Comparison of ENCODE assay signal across 8 cellular contexts in genomic region chr18:37393945-37394609, GRCh38.
DNase-seq lines count a peak whose midpoint lies in the region; ATAC-seq and TF ChIP-seq lines count a peak whose summit lies in the region.

No MANE protein-coding gene starts in this region.

- H2BK5ac ChIP-seq in neuronal stem cell (ENCODE audit: low read length), result no peak overlapping the region

- H3K4me1 Mint-ChIP-seq in WTC11, result peaks cover 23% of the 10 kb centered on the region

- no peaks in the 10 kb centered on the region for H3K79me1 ChIP-seq in neuronal stem cell (ENCODE audit: low read depth, low read length)

- H3K36me3 Mint-ChIP-seq in WTC11, result peaks cover 8% of the 10 kb centered on the region

- peak overlapping the region; percentile 1 for H2BK15ac ChIP-seq in neuronal stem cell (ENCODE audit: low read length)

- POLR2A ChIA-PET in WTC11 (lab: Charles Lee), result interaction anchor here (0.7 kb wide), 1 partner anchor 171 kb away, joined by 4 read pairs; no protein-coding TSS in a partner anchor

- peaks cover 7 to 14% of the 10 kb centered on the region in 2 donors for H3K4me1 ChIP-seq in neuronal stem cell (ENCODE audit: control insufficient read depth in 2 of 2, insufficient read depth in 1 of 2, low read depth in 1 of 2, low read length in 2 of 2)

- no peak overlapping the region for H4K91ac ChIP-seq in neuronal stem cell (ENCODE audit: low read depth, low read length, poor library complexity)

- no peak overlapping the region for H2BK12ac ChIP-seq in neuronal stem cell (ENCODE audit: low read length)

- H3K4me2 ChIP-seq in neuronal stem cell (ENCODE audit: insufficient read depth, low read length, poor library complexity, severe bottlenecking), result peak overlapping the region; percentile 84

- H3K9me3 ChIP-seq in neuronal stem cell (replicated peaks in 1 of 2; ENCODE audit: control insufficient read depth in 2 of 2, insufficient read depth in 1 of 2, low read depth in 1 of 2, low read length in 2 of 2), result peaks cover 5 to 9% of the 10 kb centered on the region in 2 donors

- TF ChIP-seq CTCF in WTC11 (IDR thresholded peaks at IDR 0.05), result no peak

- no peak overlapping the region for H3K14ac ChIP-seq in neuronal stem cell (ENCODE audit: low read length)

- peak overlapping the region; percentile 99 for H2AFZ ChIP-seq in neuronal stem cell (ENCODE audit: low read length)

- peak overlapping the region; percentile 49 to 75 for H3K4me3 ChIP-seq in neuronal stem cell (ENCODE audit: low read length in 2 of 2)

- no peak overlapping the region for H3K27ac ChIP-seq in neuronal stem cell (replicated peaks; ENCODE audit: low read length)

- CTCF ChIA-PET in WTC11 (lab: Charles Lee), result interaction anchor here (0.7 to 1.5 kb wide), 20 partner anchors 8 to 305 kb away, joined by 3 to 9 read pairs (median 4); no protein-coding TSS in a partner anchor

- H3K4ac ChIP-seq in neuronal stem cell (ENCODE audit: low read length), result no peak overlapping the region

- H3K23ac ChIP-seq in neuronal stem cell (ENCODE audit: low read depth, low read length, poor library complexity), result peak overlapping the region; percentile 27

- no peak overlapping the region for H3K27ac Mint-ChIP-seq in WTC11

- H2AK5ac ChIP-seq in neuronal stem cell (ENCODE audit: low read depth, low read length), result no peak overlapping the region

- peak; percentile 88 for ATAC-seq in WTC11
- ATAC-seq in Right ventricle myocardium inferior, result peak; percentile 94
- no peak for ATAC-seq in GM19324 (IDR thresholded peaks at IDR 0.05; ENCODE audit: low FRiP score, unreplicated experiment)

- H3K4me3 Mint-ChIP-seq in WTC11, result peak overlapping the region; percentile 65

- no peaks in the 10 kb centered on the region for H3K36me3 ChIP-seq in neuronal stem cell (replicated peaks in 1 of 2; ENCODE audit: control insufficient read depth in 2 of 2, insufficient read depth in 2 of 2, low read length in 2 of 2)

- H2BK120ac ChIP-seq in neuronal stem cell (ENCODE audit: low read depth, low read length), result no peak overlapping the region

- peaks cover 11% of the 10 kb centered on the region for H3K9me3 Mint-ChIP-seq in WTC11

- peak overlapping the region; percentile 93 for H3K18ac ChIP-seq in neuronal stem cell (ENCODE audit: low read length)

- H3K27me3 Mint-ChIP-seq in WTC11 (ENCODE audit: low read depth), result peaks cover 69% of the 10 kb centered on the region

- intact Hi-C loops in Right ventricle myocardium inferior (cut with DNase I), result no loop called here

- DNase-seq in EL (peak; percentile 96), NCI-H1092 treated with DMSO at 0.1 percent for 48 hours (lab: John Stamatoyannopoulos, UW) (peak; percentile 76), WTC11 (ENCODE audit: low spot score) (peak; percentile 91), Right ventricle myocardium inferior (ENCODE audit: missing footprints) (peak; percentile 83), neuronal stem cell (ENCODE audit: low spot score) (peak; percentile 89), SKM-1 treated with dmso at 0.1 percent for 144 hours (lab: John Stamatoyannopoulos, UW; ENCODE audit: unreplicated experiment) (no peak)
- DNase-seq in stimulated activated CD4-positive, alpha-beta T cell treated with anti-CD3 and anti-CD28 coated beads, Interleukin-12 subunit alpha, Interleukin-12 subunit beta, amount 100 ng/mL, for 4 hours, result no peak

- H3K9ac ChIP-seq in neuronal stem cell (ENCODE audit: low read depth, low read length, poor library complexity), result peak overlapping the region; percentile 84

- no peak overlapping the region for H4K8ac ChIP-seq in neuronal stem cell (ENCODE audit: low read depth, low read length)

- H3K27me3 ChIP-seq in neuronal stem cell (ENCODE audit: control insufficient read depth in 3 of 3, insufficient read depth in 3 of 3, low read depth in 1 of 3, low read length in 3 of 3), result peaks cover 0 to 13% (median 2%) of the 10 kb centered on the region in 3 experiments

- WGBS in neuronal stem cell (ENCODE audit: extremely low coverage in 2 of 2, insufficient read length in 2 of 2, insufficient replicate concordance in 1 of 2), 2 donors, result no CpG with 5 or more reads among the region's 59 CpGs

TF ChIP-seq in WTC11, 78 proteins besides CTCF, POLR2A, EP300 and RAD21 (continues in another document):
- TF ChIP-seq AFF4 (CRISPR knock-in tag; IDR thresholded peaks at IDR 0.05; ENCODE audit: borderline replicate concordance), result no peak
- TF ChIP-seq IRF2 (CRISPR knock-in tag; IDR thresholded peaks at IDR 0.05; ENCODE audit: borderline replicate concordance, low read depth), result no peak
- 0 out of 2 replicates have a peak, but pooled peaks have one; percentile 41 for TF ChIP-seq NFE2L1 (CRISPR knock-in tag; IDR thresholded peaks at IDR 0.05)
- 0 out of 2 replicates have a peak, but pooled peaks have one; percentile 15 for TF ChIP-seq USF2 (CRISPR knock-in tag; IDR thresholded peaks at IDR 0.05)
- TF ChIP-seq HMGXB4 (CRISPR knock-in tag; IDR thresholded peaks at IDR 0.05), result peak; percentile 70; the same call in 1 of the 2 replicates
- 0 out of 2 replicates have a peak, but pooled peaks have one; percentile 22 for TF ChIP-seq SP1 (CRISPR knock-in tag; conservative IDR thresholded peaks at IDR 0.05)
- TF ChIP-seq MAX (CRISPR knock-in tag; IDR thresholded peaks at IDR 0.05), result peak; percentile 56; the same call in 1 of the 2 replicates
- TF ChIP-seq ZMAT4 (CRISPR knock-in tag; IDR thresholded peaks at IDR 0.05), result no peak

Comparison
In these comparisons a context has a peak if more than half of its experiments do, and no peak if none do; other contexts are left out.
1. DNase-seq: peak in EL (single experiment), NCI-H1092 treated with DMSO at 0.1 percent for 48 hours (single experiment), WTC11 (single experiment), Right ventricle myocardium inferior (single experiment) and neuronal stem cell (single experiment); none in stimulated activated CD4-positive, alpha-beta T cell treated with anti-CD3 and anti-CD28 coated beads, Interleukin-12 subunit alpha, Interleukin-12 subunit beta, amount 100 ng/mL, for 4 hours (single experiment) and SKM-1 treated with dmso at 0.1 percent for 144 hours (single experiment).